Comparison of ENCODE assay signal across 9 cellular contexts in genomic region chr2:43312751-43313641, GRCh38.
DNase-seq lines count a peak whose midpoint lies in the region; TF ChIP-seq lines count a peak whose summit lies in the region.
"Had no signal": no experiment of that assay in that cellular context is flagged by ENCODE, and none has a peak within 500 bp of the region (broad histone marks: within the 10 kb centered on the region; RNA-seq: fewer than 3 reads in every experiment).

No MANE protein-coding gene starts in this region.

- TF ChIP-seq POLR2A in transverse colon (IDR thresholded peaks at IDR 0.05), result no peak

- TF ChIP-seq EP300 in transverse colon (IDR thresholded peaks at IDR 0.05; ENCODE audit: low read depth), result no peak

- H3K27me3 ChIP-seq in transverse colon, result no peaks in the 10 kb centered on the region
- H3K27me3 ChIP-seq: neutrophil had no signal

- TF ChIP-seq CTCF in VCaP (conservative IDR thresholded peaks at IDR 0.05) (no peak), transverse colon (IDR thresholded peaks at IDR 0.05) (no peak), GM13977 (IDR thresholded peaks at IDR 0.05; ENCODE audit: extremely low read depth, insufficient read depth, missing control alignments) (no peak)

- in situ Hi-C loops in transverse colon (cut with MboI; ENCODE audit: low pct_ligation_motif_present in 1 of 4, low pct_unique_long_range_greater_than_20kb in 1 of 4, low sequenced_read_pairs in 3 of 4) (no loop called here), GM13977 (cut with MboI; ENCODE audit: low pct_unique_long_range_greater_than_20kb, low sequenced_read_pairs, unreplicated experiment) (no loop called here)

- peak overlapping the region; percentile 87 for H3K27ac ChIP-seq in VCaP
- H3K27ac ChIP-seq in transverse colon, result peak overlapping the region; percentile 64 to 72 (median 67)
- H3K27ac ChIP-seq: neutrophil had no signal

- H3K4me1 ChIP-seq in transverse colon, result peaks cover 12 to 28% (median 17%) of the 10 kb centered on the region in 4 donors

- intact Hi-C loops in transverse colon (cut with DNase I; ENCODE audit: low total_unique reads), result no loop called here

- no peaks in the 10 kb centered on the region for H3K9me3 ChIP-seq in transverse colon
- H3K9me3 ChIP-seq: neutrophil had no signal

- DNase-seq in NCI-H1417 (lab: John Stamatoyannopoulos, UW) (peak in 2 of 3 experiments; percentile 49 to 86), NCI-H1417 treated with DMSO at 0.1 percent for 48 hours (lab: John Stamatoyannopoulos, UW) (no peak), kidney glomerular epithelial cell (lab: John Stamatoyannopoulos, UW) (peak; percentile 18), transverse colon (no peak), GM13977 (ENCODE audit: low spot score) (no peak), NCI-H187 treated with DMSO at 0.1 percent for 48 hours (lab: John Stamatoyannopoulos, UW) (no peak), NCI-H2171 treated with DMSO at 0.1 percent for 48 hours (lab: John Stamatoyannopoulos, UW) (no peak)

- 50 to 60% methylated on average over 5 to 7 of the region's 7 CpGs for WGBS in transverse colon (ENCODE audit: low coverage in 1 of 2), 2 donors

- no peaks in the 10 kb centered on the region for H3K36me3 ChIP-seq in transverse colon
- H3K36me3 ChIP-seq: neutrophil had no signal

- H3K4me3 ChIP-seq in transverse colon, result no peak overlapping the region

Comparison
In these comparisons a context has a peak if more than half of its experiments do, and no peak if none do; other contexts are left out.
1. DNase-seq: peak in NCI-H1417 (2 of 3) and kidney glomerular epithelial cell (single experiment); none in NCI-H1417 treated with DMSO at 0.1 percent for 48 hours (single experiment), transverse colon (single experiment), GM13977 (single experiment), NCI-H187 treated with DMSO at 0.1 percent for 48 hours (single experiment) and NCI-H2171 treated with DMSO at 0.1 percent for 48 hours (single experiment).